Comparison of ENCODE assay signal across 8 cellular contexts in genomic region chr3:99875573-99875924, GRCh38. TPM values are rescaled to one million over a fixed set of nuclear protein-coding genes. Genes with fewer than 3 reads are reported as not detected.
DNase-seq lines count a peak whose midpoint lies in the region; ATAC-seq and TF ChIP-seq lines count a peak whose summit lies in the region.

No MANE protein-coding gene starts in this region.

- ATAC-seq in Panc1 = peak; percentile 57; the same call in 1 of the 2 replicates
- peak; percentile 53 for ATAC-seq in aorta (ENCODE audit: low FRiP score)
- no peak for ATAC-seq in GM18909 (IDR thresholded peaks at IDR 0.05; ENCODE audit: poor library complexity, unreplicated experiment)
- ATAC-seq in HG02759 (IDR thresholded peaks at IDR 0.05; ENCODE audit: unreplicated experiment) = no peak
- ATAC-seq in GM21526 (IDR thresholded peaks at IDR 0.05; ENCODE audit: low FRiP score, unreplicated experiment) = no peak

- in situ Hi-C loops in Panc1 (cut with HindIII; ENCODE audit: low pct_unique_long_range_greater_than_20kb, low sequenced_read_pairs) = no loop called here

- no peak overlapping the region for H4K8ac ChIP-seq in mesenchymal stem cell (ENCODE audit: low read length)

- no peak overlapping the region for H2BK15ac ChIP-seq in mesenchymal stem cell (ENCODE audit: low read depth, poor library complexity, severe bottlenecking)

- no peak overlapping the region for H2BK5ac ChIP-seq in mesenchymal stem cell (ENCODE audit: low read depth, low read length, poor library complexity, severe bottlenecking)

- H3K27me3 ChIP-seq in Panc1 (ENCODE audit: control insufficient read depth, insufficient read depth, low read length) (no peaks in the 10 kb centered on the region), dorsolateral prefrontal cortex (no peaks in the 10 kb centered on the region), mesenchymal stem cell (ENCODE audit: control insufficient read depth in 1 of 2, insufficient read depth in 1 of 2, low read length in 2 of 2) (no peaks in the 10 kb centered on the region), aorta (ENCODE audit: control insufficient read depth in 1 of 2, insufficient read depth in 2 of 2, low read length in 1 of 2) (no peaks in the 10 kb centered on the region)

- peak overlapping the region; percentile 99 for H2BK120ac ChIP-seq in mesenchymal stem cell (ENCODE audit: low read depth, low read length)

- peaks cover 18% of the 10 kb centered on the region; the same call in 1 of the 2 replicates for H3K4me1 ChIP-seq in Panc1 (ENCODE audit: control insufficient read depth, insufficient read depth, low read length)
- H3K4me1 ChIP-seq in mesenchymal stem cell (ENCODE audit: control insufficient read depth, insufficient read depth, low read depth, low read length) = peaks cover 5% of the 10 kb centered on the region
- no peaks in the 10 kb centered on the region for H3K4me1 ChIP-seq in aorta (ENCODE audit: control insufficient read depth in 1 of 2, insufficient read depth in 2 of 2, low read length in 2 of 2)

- H3K9me3 ChIP-seq in Panc1 (ENCODE audit: control insufficient read depth, insufficient read depth, low read depth, low read length) = no peaks in the 10 kb centered on the region
- no peaks in the 10 kb centered on the region for H3K9me3 ChIP-seq in mesenchymal stem cell (ENCODE audit: control insufficient read depth, low read length)
- no peaks in the 10 kb centered on the region for H3K9me3 ChIP-seq in aorta (ENCODE audit: control insufficient read depth, low read length)

- H3K4me3 ChIP-seq in Panc1 (ENCODE audit: low read depth in 2 of 2, low read length in 2 of 2) (peak overlapping the region; percentile 58 to 67), dorsolateral prefrontal cortex (peak overlapping the region; percentile 51 to 91 (median 76)), mesenchymal stem cell (ENCODE audit: insufficient read depth in 1 of 2, low read depth in 1 of 2, low read length in 2 of 2) (peak overlapping the region; percentile 90 to 91), aorta (ENCODE audit: low read length in 2 of 2) (peak overlapping the region; percentile 68 to 94)

- H3K23ac ChIP-seq in mesenchymal stem cell (ENCODE audit: low read length in 2 of 2) = no peak overlapping the region

- peak overlapping the region in 1 of 2 experiments; percentile 77 for H3K4ac ChIP-seq in mesenchymal stem cell (ENCODE audit: low read depth in 1 of 2, low read length in 2 of 2)

- H2AFZ ChIP-seq in mesenchymal stem cell (ENCODE audit: low read depth, low read length) = no peak overlapping the region

- H3K27ac ChIP-seq in Panc1 (ENCODE audit: low read length) (peak overlapping the region; percentile 67), dorsolateral prefrontal cortex (peak overlapping the region in 54 of 59 donors; percentile 34 to 90 (median 76)), mesenchymal stem cell (ENCODE audit: low read length, poor library complexity, severe bottlenecking) (peak overlapping the region; percentile 88), aorta (ENCODE audit: low read depth in 1 of 2, low read length in 2 of 2) (peak overlapping the region; percentile 82 to 94)

- H2AK5ac ChIP-seq in mesenchymal stem cell (ENCODE audit: low read length, severe bottlenecking) = no peak overlapping the region

- CTCF ChIA-PET in Panc1 (lab: Charles Lee) = no interaction called here

- H3K9ac ChIP-seq in mesenchymal stem cell (ENCODE audit: low read length) = peak overlapping the region; percentile 99

- POLR2A ChIA-PET in Panc1 (lab: Charles Lee) = no interaction called here

- DNase-seq in H4 (ENCODE audit: low spot score) = peak; percentile 45
- DNase-seq in Panc1 (ENCODE audit: low read depth, low spot score) = no peak
- no peak for DNase-seq in dorsolateral prefrontal cortex
- peak; percentile 82 for DNase-seq in mesenchymal stem cell
- DNase-seq in aorta = no peak

- no peak overlapping the region for H2BK12ac ChIP-seq in mesenchymal stem cell (ENCODE audit: low read length in 2 of 2)

- 0% methylated on average over 2 of the region's 7 CpGs for WGBS in mesenchymal stem cell
- 0 to 1% methylated on average over 7 of the region's 7 CpGs for WGBS in aorta, 2 donors

- no peak overlapping the region for H4K91ac ChIP-seq in mesenchymal stem cell (ENCODE audit: low read length)

- intact Hi-C loops in Panc1 (cut with micrococcal nuclease; ENCODE audit: unreplicated experiment) (no loop called here), dorsolateral prefrontal cortex (cut with DNase I) (no loop called here), aorta (cut with DNase I) (loop anchor here (5.0 to 10.0 kb wide), 2 partner anchors 52 to 169 kb away; no protein-coding TSS in a partner anchor)

- H3K18ac ChIP-seq in mesenchymal stem cell (ENCODE audit: low read depth in 1 of 2, low read length in 2 of 2) = peak overlapping the region; percentile 95 to 97

- H3K36me3 ChIP-seq in Panc1 (ENCODE audit: control insufficient read depth, insufficient read depth, low read length) = no peaks in the 10 kb centered on the region
- peaks cover 2 to 11% of the 10 kb centered on the region in 2 experiments for H3K36me3 ChIP-seq in mesenchymal stem cell (ENCODE audit: control insufficient read depth in 1 of 2, insufficient read depth in 2 of 2, low read depth in 1 of 2, low read length in 2 of 2)
- no peaks in the 10 kb centered on the region for H3K36me3 ChIP-seq in aorta (ENCODE audit: control insufficient read depth in 1 of 2, insufficient read depth in 2 of 2, low read length in 1 of 2)

- H3K79me1 ChIP-seq in mesenchymal stem cell (replicated peaks; ENCODE audit: low read length, poor library complexity, severe bottlenecking) = peaks cover 3% of the 10 kb centered on the region

- peak overlapping the region in 1 of 2 experiments; percentile 95 for H3K14ac ChIP-seq in mesenchymal stem cell (ENCODE audit: low read length in 2 of 2)

- BruUV-seq in Panc1 (replicated peaks; lab: Mats Ljungman, UMichigan) = no TSS peak

- no peak for TF ChIP-seq CTCF in Panc1 (IDR thresholded peaks at IDR 0.05)
- TF ChIP-seq CTCF in dorsolateral prefrontal cortex (IDR thresholded peaks at IDR 0.05 in 54 of 56, conservative IDR thresholded peaks at IDR 0.05 in 2 of 56; ENCODE audit: low read depth in 1 of 56, partially characterized antibody in 56 of 56) = no peak

- peak overlapping the region; percentile 33 for H3K4me2 ChIP-seq in mesenchymal stem cell (ENCODE audit: low read length, poor library complexity, severe bottlenecking)

RNA-seq across cellular contexts. Expression of gene CMSS1, which starts 57.9 kb away (rescaled TPM):
- total RNA-seq in H4 (2014; rRNA removed; shearing (Covaris generic)) = 39.3 and 40.2 TPM in 2 replicates
- 86.3 TPM for total RNA-seq in Panc1 (2021; ENCODE audit: unreplicated experiment)
- polyA plus RNA-seq in Panc1 (2012; ENCODE audit: insufficient read length) = 96.3 TPM
- 10 to 100 TPM; 13.7 to 69.0 (median 39.0) TPM for total RNA-seq in dorsolateral prefrontal cortex
- 11.1 TPM for polyA plus RNA-seq in mesenchymal stem cell (2013, experiment 1 of 2)
- 12.6 TPM for polyA plus RNA-seq in mesenchymal stem cell (2013, experiment 2 of 2)
- total RNA-seq in aorta = 10 to 100 TPM; 21.3 to 31.0 TPM
- 10 to 100 TPM; 35.6 to 36.3 TPM for polyA plus RNA-seq in aorta

Comparison
In these comparisons a context has a peak if more than half of its experiments do, and no peak if none do; other contexts are left out.
1. DNase-seq: peak in H4 (single experiment) and mesenchymal stem cell (single experiment); none in Panc1 (single experiment), dorsolateral prefrontal cortex (0 of 10) and aorta (0 of 2).
2. ATAC-seq: peak in Panc1 (single experiment) and aorta (single experiment); none in GM18909 (single experiment), HG02759 (single experiment) and GM21526 (single experiment).
3. intact Hi-C loops: an anchor here in aorta (5.0 to 10.0 kb wide); none called in Panc1 and dorsolateral prefrontal cortex.
4. Peak in every context shown above with its lines, with median percentiles within 50 percentile points of each other: H3K27ac ChIP-seq and H3K4me3 ChIP-seq.